In the genomic region with DNA sequence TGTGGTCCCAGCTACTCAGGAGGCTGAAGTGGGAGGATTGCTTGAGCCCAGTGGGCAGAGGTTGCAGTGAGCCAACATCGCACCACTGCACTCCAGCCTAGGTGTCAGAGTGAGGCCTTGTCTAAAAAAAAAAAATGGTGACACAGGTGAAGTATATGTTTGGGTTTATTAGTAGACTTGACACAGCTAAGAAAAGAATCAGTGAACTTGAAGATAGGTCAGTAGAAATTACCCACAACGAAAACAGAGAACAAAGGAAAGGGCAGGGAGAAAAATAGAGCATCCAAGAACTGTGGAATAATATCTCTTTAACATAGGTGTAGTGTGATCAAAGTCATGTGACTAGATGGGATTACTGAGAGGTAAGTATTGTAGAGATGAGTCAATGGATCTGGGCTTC, we compare ENCODE assay signal across 1 cellular context.
TF ChIP-seq lines count a peak whose summit lies in the region.

No MANE protein-coding gene starts in this region.

TF ChIP-seq in SK-N-SH treated with all-trans-retinoic acid at 6 μM for 48 hours, 23 proteins besides CTCF, POLR2A, EP300 and RAD21 (continued from another document):
- TF ChIP-seq, protein P1, sequence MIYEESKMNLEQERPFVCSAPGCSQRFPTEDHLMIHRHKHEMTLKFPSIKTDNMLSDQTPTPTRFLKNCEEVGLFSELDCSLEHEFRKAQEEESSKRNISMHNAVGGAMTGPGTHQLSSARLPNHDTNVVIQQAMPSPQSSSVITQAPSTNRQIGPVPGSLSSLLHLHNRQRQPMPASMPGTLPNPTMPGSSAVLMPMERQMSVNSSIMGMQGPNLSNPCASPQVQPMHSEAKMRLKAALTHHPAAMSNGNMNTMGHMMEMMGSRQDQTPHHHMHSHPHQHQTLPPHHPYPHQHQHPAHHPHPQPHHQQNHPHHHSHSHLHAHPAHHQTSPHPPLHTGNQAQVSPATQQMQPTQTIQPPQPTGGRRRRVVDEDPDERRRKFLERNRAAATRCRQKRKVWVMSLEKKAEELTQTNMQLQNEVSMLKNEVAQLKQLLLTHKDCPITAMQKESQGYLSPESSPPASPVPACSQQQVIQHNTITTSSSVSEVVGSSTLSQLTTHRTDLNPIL (CRISPR knock-in tag; IDR thresholded peaks at IDR 0.05; ENCODE audit: low read depth) = no peak
- TF ChIP-seq ZC3H10 (CRISPR knock-in tag; IDR thresholded peaks at IDR 0.05) = no peak
- TF ChIP-seq ZNF8 (CRISPR knock-in tag; IDR thresholded peaks at IDR 0.05) = no peak
- TF ChIP-seq PPARA (CRISPR knock-in tag; IDR thresholded peaks at IDR 0.05; ENCODE audit: borderline replicate concordance) = no peak
- TF ChIP-seq ZFP3 (CRISPR knock-in tag; IDR thresholded peaks at IDR 0.05) = no peak
- TF ChIP-seq, protein P2, sequence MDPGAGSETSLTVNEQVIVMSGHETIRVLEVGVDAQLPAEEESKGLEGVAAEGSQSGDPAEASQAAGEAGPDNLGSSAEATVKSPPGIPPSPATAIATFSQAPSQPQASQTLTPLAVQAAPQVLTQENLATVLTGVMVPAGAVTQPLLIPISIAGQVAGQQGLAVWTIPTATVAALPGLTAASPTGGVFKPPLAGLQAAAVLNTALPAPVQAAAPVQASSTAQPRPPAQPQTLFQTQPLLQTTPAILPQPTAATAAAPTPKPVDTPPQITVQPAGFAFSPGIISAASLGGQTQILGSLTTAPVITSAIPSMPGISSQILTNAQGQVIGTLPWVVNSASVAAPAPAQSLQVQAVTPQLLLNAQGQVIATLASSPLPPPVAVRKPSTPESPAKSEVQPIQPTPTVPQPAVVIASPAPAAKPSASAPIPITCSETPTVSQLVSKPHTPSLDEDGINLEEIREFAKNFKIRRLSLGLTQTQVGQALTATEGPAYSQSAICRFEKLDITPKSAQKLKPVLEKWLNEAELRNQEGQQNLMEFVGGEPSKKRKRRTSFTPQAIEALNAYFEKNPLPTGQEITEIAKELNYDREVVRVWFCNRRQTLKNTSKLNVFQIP (CRISPR knock-in tag; IDR thresholded peaks at IDR 0.05; ENCODE audit: borderline replicate concordance, low read depth) = no peak
- TF ChIP-seq, protein P3, sequence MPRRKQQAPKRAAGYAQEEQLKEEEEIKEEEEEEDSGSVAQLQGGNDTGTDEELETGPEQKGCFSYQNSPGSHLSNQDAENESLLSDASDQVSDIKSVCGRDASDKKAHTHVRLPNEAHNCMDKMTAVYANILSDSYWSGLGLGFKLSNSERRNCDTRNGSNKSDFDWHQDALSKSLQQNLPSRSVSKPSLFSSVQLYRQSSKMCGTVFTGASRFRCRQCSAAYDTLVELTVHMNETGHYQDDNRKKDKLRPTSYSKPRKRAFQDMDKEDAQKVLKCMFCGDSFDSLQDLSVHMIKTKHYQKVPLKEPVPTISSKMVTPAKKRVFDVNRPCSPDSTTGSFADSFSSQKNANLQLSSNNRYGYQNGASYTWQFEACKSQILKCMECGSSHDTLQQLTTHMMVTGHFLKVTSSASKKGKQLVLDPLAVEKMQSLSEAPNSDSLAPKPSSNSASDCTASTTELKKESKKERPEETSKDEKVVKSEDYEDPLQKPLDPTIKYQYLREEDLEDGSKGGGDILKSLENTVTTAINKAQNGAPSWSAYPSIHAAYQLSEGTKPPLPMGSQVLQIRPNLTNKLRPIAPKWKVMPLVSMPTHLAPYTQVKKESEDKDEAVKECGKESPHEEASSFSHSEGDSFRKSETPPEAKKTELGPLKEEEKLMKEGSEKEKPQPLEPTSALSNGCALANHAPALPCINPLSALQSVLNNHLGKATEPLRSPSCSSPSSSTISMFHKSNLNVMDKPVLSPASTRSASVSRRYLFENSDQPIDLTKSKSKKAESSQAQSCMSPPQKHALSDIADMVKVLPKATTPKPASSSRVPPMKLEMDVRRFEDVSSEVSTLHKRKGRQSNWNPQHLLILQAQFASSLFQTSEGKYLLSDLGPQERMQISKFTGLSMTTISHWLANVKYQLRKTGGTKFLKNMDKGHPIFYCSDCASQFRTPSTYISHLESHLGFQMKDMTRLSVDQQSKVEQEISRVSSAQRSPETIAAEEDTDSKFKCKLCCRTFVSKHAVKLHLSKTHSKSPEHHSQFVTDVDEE (CRISPR knock-in tag; IDR thresholded peaks at IDR 0.05) = no peak
- TF ChIP-seq TOX (CRISPR knock-in tag; IDR thresholded peaks at IDR 0.05; ENCODE audit: borderline replicate concordance) = no peak
- no peak for TF ChIP-seq RARB (CRISPR knock-in tag; IDR thresholded peaks at IDR 0.05)
TF ChIP-seq in SK-N-SH treated with all-trans-retinoic acid at 6 μM for 48 hours: peak in this region for 0.
